Comparison of ENCODE assay signal across 16 cellular contexts in genomic region chr1:17163371-17163770, GRCh38. TPM values are rescaled to one million over a fixed set of nuclear protein-coding genes. Genes with fewer than 3 reads are reported as not detected.
DNase-seq lines count a peak whose midpoint lies in the region; ATAC-seq, FAIRE-seq and TF ChIP-seq lines count a peak whose summit lies in the region.
"Had no signal": no experiment of that assay in that cellular context is flagged by ENCODE, and none has a peak within 500 bp of the region (broad histone marks: within the 10 kb centered on the region; RNA-seq: fewer than 3 reads in every experiment).

No MANE protein-coding gene starts in this region.

- DNase-seq in HTR-8/SVneo (ENCODE audit: insufficient read length, low spot score) (no peak), RWPE1 (ENCODE audit: low spot score) (no peak), left lobe of liver (ENCODE audit: low spot score) (peak; percentile 26), T-helper 2 cell (no peak), Ammon's horn (ENCODE audit: low spot score) (no peak), retina (no peak)
- DNase-seq in activated T-cell treated with anti-CD3 and anti-CD28 coated beads, Interleukin-2, amount 50 U/mL, for 4 hours, result no peak
- DNase-seq: 8988T; C1 segment of cervical spinal cord; CD4-positive, alpha-beta T cell had no signal

- no peak for ATAC-seq in left lobe of liver
- peak; percentile 10 for ATAC-seq in stimulated activated memory B cell treated with anti-CD40 and anti-IgM and Interleukin-4, amounts not matched to agents 10 μg/mL and 1 μg/mL and 100 μg/mL, for 72 hours
- no peak for ATAC-seq in activated T-cell treated with anti-CD3 and anti-CD28 coated beads, Interleukin-2, amount 50 U/mL, for 4 hours
- ATAC-seq: GM23338 had no signal

- no peak overlapping the region for H3K27ac Mint-ChIP-seq in stimulated activated memory B cell treated with anti-CD40 and anti-IgM and Interleukin-4, amounts not matched to agents 10 μg/mL and 1 μg/mL and 100 μg/mL, for 72 hours
- H3K27ac Mint-ChIP-seq: B cell; CD4-positive, alpha-beta T cell; GM23338 had no signal

- peak; percentile 31 for FAIRE-seq in HTR-8/SVneo (lab: Jason Lieb, UNC)
- FAIRE-seq: G401.6, GM12891 had no signal

- POLR2A ChIA-PET in RWPE1 (lab: Yijun Ruan, JAX; ENCODE audit: low non-redundant PET), result no interaction called here

- H3K27ac ChIP-seq in RWPE1, result peak overlapping the region; percentile 45
- H3K27ac ChIP-seq: HL-60 had no signal

- no peak overlapping the region for H3K4me3 Mint-ChIP-seq in stimulated activated memory B cell treated with anti-CD40 and anti-IgM and Interleukin-4, amounts not matched to agents 10 μg/mL and 1 μg/mL and 100 μg/mL, for 72 hours
- no peak overlapping the region for H3K4me3 Mint-ChIP-seq in activated T-cell treated with anti-CD3 and anti-CD28 coated beads, Interleukin-2, amount 50 U/mL, for 4 hours
- H3K4me3 Mint-ChIP-seq: B cell; CD4-positive, alpha-beta T cell; GM23338 had no signal

- no peaks in the 10 kb centered on the region for H3K36me3 Mint-ChIP-seq in stimulated activated memory B cell treated with anti-CD40 and anti-IgM and Interleukin-4, amounts not matched to agents 10 μg/mL and 1 μg/mL and 100 μg/mL, for 72 hours
- no peaks in the 10 kb centered on the region for H3K36me3 Mint-ChIP-seq in activated T-cell treated with anti-CD3 and anti-CD28 coated beads, Interleukin-2, amount 50 U/mL, for 4 hours (ENCODE audit: insufficient read depth)

- H3K4me1 Mint-ChIP-seq in stimulated activated memory B cell treated with anti-CD40 and anti-IgM and Interleukin-4, amounts not matched to agents 10 μg/mL and 1 μg/mL and 100 μg/mL, for 72 hours, result no peaks in the 10 kb centered on the region
- H3K4me1 Mint-ChIP-seq in activated T-cell treated with anti-CD3 and anti-CD28 coated beads, Interleukin-2, amount 50 U/mL, for 4 hours (ENCODE audit: low read depth), result no peaks in the 10 kb centered on the region
- H3K4me1 Mint-ChIP-seq: B cell had no signal

- TF ChIP-seq CTCF in RWPE1 (conservative IDR thresholded peaks at IDR 0.05; ENCODE audit: low read depth), result no peak

- peaks cover 4% of the 10 kb centered on the region for H3K9me3 Mint-ChIP-seq in stimulated activated memory B cell treated with anti-CD40 and anti-IgM and Interleukin-4, amounts not matched to agents 10 μg/mL and 1 μg/mL and 100 μg/mL, for 72 hours
- H3K9me3 Mint-ChIP-seq in activated T-cell treated with anti-CD3 and anti-CD28 coated beads, Interleukin-2, amount 50 U/mL, for 4 hours, result no peaks in the 10 kb centered on the region
- H3K9me3 Mint-ChIP-seq: CD4-positive, alpha-beta T cell had no signal

- CTCF ChIA-PET in RWPE1 (lab: Yijun Ruan, JAX), result interaction anchor here (0.6 kb wide), 1 partner anchor 836 kb away, joined by 3 read pairs; no protein-coding TSS in a partner anchor

- peaks cover 25% of the 10 kb centered on the region for H3K27me3 Mint-ChIP-seq in stimulated activated memory B cell treated with anti-CD40 and anti-IgM and Interleukin-4, amounts not matched to agents 10 μg/mL and 1 μg/mL and 100 μg/mL, for 72 hours
- H3K27me3 Mint-ChIP-seq in activated T-cell treated with anti-CD3 and anti-CD28 coated beads, Interleukin-2, amount 50 U/mL, for 4 hours (ENCODE audit: low read depth), result peaks cover 8% of the 10 kb centered on the region
- H3K27me3 Mint-ChIP-seq: CD4-positive, alpha-beta T cell had no signal

RNA-seq across cellular contexts. Expression of gene PADI1, which starts 41.6 kb away (rescaled TPM):
- total RNA-seq in left lobe of liver, result not detected
- total RNA-seq in activated T-cell treated with anti-CD3 and anti-CD28 coated beads, Interleukin-2, amount 50 U/mL, for 4 hours, result not detected
- total RNA-seq: B cell; CD4-positive, alpha-beta T cell had no signal

RNA-seq across cellular contexts. Expression of gene PADI2, which starts 44.1 kb away (rescaled TPM):
- total RNA-seq in left lobe of liver, result 0.40 TPM
- total RNA-seq in activated T-cell treated with anti-CD3 and anti-CD28 coated beads, Interleukin-2, amount 50 U/mL, for 4 hours, result under 1 TPM; 0.08 to 0.14 (median 0.13) TPM
